Comparison of ENCODE assay signal across 25 cellular contexts in genomic region chr1:210272666-210273065, GRCh38. TPM values are rescaled to one million over a fixed set of nuclear protein-coding genes. Genes with fewer than 3 reads are reported as not detected.
DNase-seq lines count a peak whose midpoint lies in the region; ATAC-seq and TF ChIP-seq lines count a peak whose summit lies in the region.
"Had no signal": no experiment of that assay in that cellular context is flagged by ENCODE, and none has a peak within 500 bp of the region (broad histone marks: within the 10 kb centered on the region; RNA-seq: fewer than 3 reads in every experiment).

No MANE protein-coding gene starts in this region.

- no peaks in the 10 kb centered on the region for H4K20me1 ChIP-seq in PC-3 (ENCODE audit: low read length)

- H3K4me3 ChIP-seq in PC-3 (ENCODE audit: low read length): no peak overlapping the region
- H3K4me3 ChIP-seq: A549, heart left ventricle, lung, tibial nerve had no signal

- no peaks in the 10 kb centered on the region for H3K9me3 ChIP-seq in PC-3 (ENCODE audit: low read length)
- H3K9me3 ChIP-seq: A549, heart left ventricle, tibial nerve had no signal

- no peaks in the 10 kb centered on the region for H3K9me2 ChIP-seq in PC-3 (replicated peaks; ENCODE audit: low read length)

- no peak overlapping the region for H2AFZ ChIP-seq in PC-3 (ENCODE audit: low read length)

- TF ChIP-seq CTCF in foreskin keratinocyte (conservative IDR thresholded peaks at IDR 0.05) (no peak), PC-3 (conservative IDR thresholded peaks at IDR 0.05; ENCODE audit: low read depth, low read length) (no peak)

- no peaks in the 10 kb centered on the region for H3F3A ChIP-seq in PC-3 (ENCODE audit: low read length, unreplicated experiment)

- H3K4me2 ChIP-seq in PC-3 (ENCODE audit: low read length): no peak overlapping the region
- H3K4me2 ChIP-seq: A549 had no signal

- no peaks in the 10 kb centered on the region for H3K4me1 ChIP-seq in foreskin keratinocyte
- no peaks in the 10 kb centered on the region for H3K4me1 ChIP-seq in PC-3 (ENCODE audit: insufficient read depth, low read length)
- H3K4me1 ChIP-seq: A549, heart left ventricle, tibial nerve had no signal

- peak; percentile 73 for DNase-seq in NCI-H748 (lab: John Stamatoyannopoulos, UW; ENCODE audit: unreplicated experiment)
- DNase-seq in NCI-H748 treated with DMSO at 0.1 percent for 48 hours (lab: John Stamatoyannopoulos, UW): no peak
- peak; percentile 73 for DNase-seq in iPS-NIHi7 (ENCODE audit: extremely low spot score)
- DNase-seq in foreskin keratinocyte: no peak
- no peak for DNase-seq in PC-3
- no peak for DNase-seq in SW 1271 (lab: John Stamatoyannopoulos, UW)
- no peak for DNase-seq in stimulated activated CD4-positive, alpha-beta T cell treated with anti-CD3 and anti-CD28 coated beads, Interleukin-4, amount 100 ng/mL, for 1 hour
- DNase-seq: activated CD4-positive, alpha-beta T cell treated with anti-CD3 and anti-CD28 coated beads for 48 hours; activated naive CD4-positive, alpha-beta T cell treated with anti-CD3 and anti-CD28 coated beads for 36 hours; activated T-cell treated with anti-CD3 and anti-CD28 coated beads, Interleukin-2, amount 50 U/mL, for 72 hours; aorta; C1 segment of cervical spinal cord; caudate nucleus; heart left ventricle; KG1; NCI-H1694; NCI-H526 treated with DMSO at 0.1 percent for 48 hours; right cardiac atrium; stimulated activated CD4-positive, alpha-beta T cell treated with anti-CD3 and anti-CD28 coated beads, Interleukin-12 subunit alpha, Interleukin-12 subunit beta, amount 100 ng/mL, for 4 hours; stimulated activated naive CD8-positive, alpha-beta T cell treated with anti-CD3 and anti-CD28 coated beads, Interleukin-15, amount 100 ng/mL, for 72 hours had no signal

- H3K9ac ChIP-seq in PC-3 (ENCODE audit: low read length): no peak overlapping the region

- peak; percentile 97 for ATAC-seq in SK-N-SH treated with all-trans-retinoic acid at 6 μM for 48 hours
- ATAC-seq in foreskin keratinocyte: no peak
- no peak for ATAC-seq in PC-3
- ATAC-seq: A549; activated T-cell treated with anti-CD3 and anti-CD28 coated beads, Interleukin-2, amount 50 U/mL, for 72 hours; heart left ventricle; right cardiac atrium; stimulated activated naive CD8-positive, alpha-beta T cell treated with anti-CD3 and anti-CD28 coated beads, Interleukin-15, amount 100 ng/mL, for 72 hours had no signal

- H3K27me3 ChIP-seq in foreskin keratinocyte (peaks cover 25% of the 10 kb centered on the region), PC-3 (ENCODE audit: low read length) (peaks cover 16% of the 10 kb centered on the region; the same call in 1 of the 2 replicates)
- H3K27me3 ChIP-seq: tibial nerve had no signal

- H3K36me3 ChIP-seq in PC-3 (ENCODE audit: low read depth, low read length): no peaks in the 10 kb centered on the region
- H3K36me3 ChIP-seq: heart left ventricle, tibial nerve had no signal

- H3K27ac ChIP-seq in foreskin keratinocyte (no peak overlapping the region), PC-3 (ENCODE audit: low read length) (no peak overlapping the region)
- H3K27ac ChIP-seq: A549, heart left ventricle, tibial nerve had no signal

- H3K79me2 ChIP-seq in PC-3 (ENCODE audit: low read length): no peaks in the 10 kb centered on the region

- intact Hi-C loops in PC-3 (cut with micrococcal nuclease): no loop called here

- CTCF ChIA-PET in PC-3 (lab: Charles Lee): no interaction called here

- POLR2A ChIA-PET in PC-3 (lab: Charles Lee; ENCODE audit: unreplicated experiment): no interaction called here

- BruUV-seq in PC-3 (replicated peaks; lab: Mats Ljungman, UMichigan): no TSS peak

TF ChIP-seq in SK-N-SH treated with all-trans-retinoic acid at 6 μM for 48 hours, 23 proteins besides CTCF, POLR2A, EP300 and RAD21:
- TF ChIP-seq PPARA (CRISPR knock-in tag; IDR thresholded peaks at IDR 0.05; ENCODE audit: borderline replicate concordance) (no peak), CREB5 (CRISPR knock-in tag; IDR thresholded peaks at IDR 0.05; ENCODE audit: low read depth) (no peak), CSDC2 (CRISPR knock-in tag; IDR thresholded peaks at IDR 0.05) (no peak), PATZ1 (CRISPR knock-in tag; IDR thresholded peaks at IDR 0.05; ENCODE audit: borderline replicate concordance) (no peak), ZC3H10 (CRISPR knock-in tag; IDR thresholded peaks at IDR 0.05) (no peak), POU6F1 (CRISPR knock-in tag; IDR thresholded peaks at IDR 0.05; ENCODE audit: borderline replicate concordance, low read depth) (no peak), CSRNP3 (CRISPR knock-in tag; IDR thresholded peaks at IDR 0.05) (no peak), ZFP3 (CRISPR knock-in tag; IDR thresholded peaks at IDR 0.05) (no peak), ZFP30 (CRISPR knock-in tag; IDR thresholded peaks at IDR 0.05) (no peak), RARB (CRISPR knock-in tag; IDR thresholded peaks at IDR 0.05) (no peak), TCF4 (CRISPR knock-in tag; IDR thresholded peaks at IDR 0.05; ENCODE audit: borderline replicate concordance) (no peak), ARNTL (CRISPR knock-in tag; IDR thresholded peaks at IDR 0.05; ENCODE audit: borderline replicate concordance, low read depth) (no peak), BACH2 (CRISPR knock-in tag; IDR thresholded peaks at IDR 0.05; ENCODE audit: borderline replicate concordance) (no peak)

RNA-seq across cellular contexts. Expression of gene SERTAD4, which starts 40.1 kb away (rescaled TPM):
- 5.3 and 9.2 TPM in 2 replicates for total RNA-seq in foreskin keratinocyte
- polyA plus RNA-seq in foreskin keratinocyte: 2.8 and 4.7 TPM in 2 replicates
- 2.6 and 4.5 TPM in 2 replicates for total RNA-seq in PC-3 (2014; rRNA removed)
- total RNA-seq: activated naive CD4-positive, alpha-beta T cell treated with anti-CD3 and anti-CD28 coated beads for 36 hours; activated T-cell treated with anti-CD3 and anti-CD28 coated beads, Interleukin-2, amount 50 U/mL, for 72 hours; T-helper 1 cell treated with Interleukin-12 subunit alpha and Interleukin-12 subunit beta and Interleukin-4 antibody, amounts not matched to agents 30 ng/mL and 1 ng/mL, for 36 hours had no signal

RNA-seq across cellular contexts. Expression of gene HHAT, which starts 56.0 kb away (rescaled TPM):
- total RNA-seq in foreskin keratinocyte (4.2 and 4.7 TPM in 2 replicates), PC-3 (2014; rRNA removed) (2.4 and 3.4 TPM in 2 replicates)
- 2.3 and 2.5 TPM in 2 replicates for polyA plus RNA-seq in foreskin keratinocyte

Comparison
In these comparisons a context has a peak if more than half of its experiments do, and no peak if none do; other contexts are left out.
1. DNase-seq: peak in NCI-H748 (single experiment) and iPS-NIHi7 (single experiment); none in NCI-H748 treated with DMSO at 0.1 percent for 48 hours (single experiment), foreskin keratinocyte (0 of 2), PC-3 (single experiment), SW 1271 (0 of 2) and stimulated activated CD4-positive, alpha-beta T cell treated with anti-CD3 and anti-CD28 coated beads, Interleukin-4, amount 100 ng/mL, for 1 hour (single experiment).